8 cellular contexts compared by ENCODE assay signal in genomic region chr2:33583194-33583938, GRCh38. TPM values are rescaled to one million over a fixed set of nuclear protein-coding genes. Genes with fewer than 3 reads are reported as not detected.
A peak's percentile ranks its signal among the peaks of the same experiment; 100 is the strongest.
DNase-seq lines count a peak whose midpoint lies in the region; ATAC-seq and FAIRE-seq lines count a peak whose summit lies in the region.

No MANE protein-coding gene starts in this region.

- no peak overlapping the region for H2BK15ac ChIP-seq in mesendoderm (replicated peaks; ENCODE audit: low read depth)

- H3K79me2 ChIP-seq in mesendoderm (ENCODE audit: control insufficient read depth, insufficient read depth, low read length) = no peaks in the 10 kb centered on the region

- H4K5ac ChIP-seq in mesendoderm (ENCODE audit: low read length) = no peak overlapping the region

- H3K4me1 ChIP-seq in mesendoderm (ENCODE audit: control insufficient read depth, low read depth, low read length) = no peaks in the 10 kb centered on the region

- no peak overlapping the region for H3K27ac ChIP-seq in mesendoderm (ENCODE audit: low read depth, low read length)

- H3K18ac ChIP-seq in mesendoderm (ENCODE audit: low read length) = no peak overlapping the region

- H3K4ac ChIP-seq in mesendoderm (ENCODE audit: low read depth, low read length) = no peak overlapping the region

- peak; percentile 70 for ATAC-seq in HG02981 (IDR thresholded peaks at IDR 0.05; ENCODE audit: unreplicated experiment)
- ATAC-seq in GM19324 (IDR thresholded peaks at IDR 0.05; ENCODE audit: low FRiP score, unreplicated experiment) = no peak
- ATAC-seq in GM21825 (IDR thresholded peaks at IDR 0.05; ENCODE audit: unreplicated experiment) = no peak

- H4K8ac ChIP-seq in mesendoderm (ENCODE audit: low read depth, low read length) = no peak overlapping the region

- no peak overlapping the region for H3K4me3 ChIP-seq in mesendoderm (ENCODE audit: low read length)

- peak; percentile 73 for FAIRE-seq in RCC 7860 (lab: Jason Lieb, UNC)

- H2AK5ac ChIP-seq in mesendoderm (ENCODE audit: low read length) = no peak overlapping the region

- H3K79me1 ChIP-seq in mesendoderm (ENCODE audit: low read length) = peaks cover 1% of the 10 kb centered on the region

- H3K9ac ChIP-seq in mesendoderm (ENCODE audit: low read length) = no peak overlapping the region

- H3K56ac ChIP-seq in mesendoderm (ENCODE audit: low read length) = no peak overlapping the region

- no peak overlapping the region for H2BK120ac ChIP-seq in mesendoderm (ENCODE audit: low read depth, low read length)

- DNase-seq in ACHN = peak; percentile 42
- DNase-seq in G401 (ENCODE audit: low spot score) = peak; percentile 30
- DNase-seq in RCC 7860 (ENCODE audit: low spot score) = peak; percentile 17
- DNase-seq in dermis blood vessel endothelial cell = peak; percentile 69
- DNase-seq in mesendoderm = peak; percentile 45

- no peak overlapping the region for H2BK5ac ChIP-seq in mesendoderm (ENCODE audit: low read length)

- no CpG with 5 or more reads among the region's 2 CpGs for WGBS in mesendoderm (ENCODE audit: extremely low coverage, insufficient coverage, low lambda C conversion rate)

- H3K36me3 ChIP-seq in mesendoderm (ENCODE audit: control insufficient read depth, insufficient read depth, low read length) = peaks cover 1% of the 10 kb centered on the region

- H3K27me3 ChIP-seq in mesendoderm (ENCODE audit: insufficient read depth, low read length, poor library complexity) = no peaks in the 10 kb centered on the region

- no peak overlapping the region for H3K4me2 ChIP-seq in mesendoderm (ENCODE audit: low read length)

- no peak overlapping the region for H3K23ac ChIP-seq in mesendoderm (ENCODE audit: low read length)

- in situ Hi-C loops in ACHN (cut with HindIII; ENCODE audit: low pct_ligation_motif_present, low pct_unique_long_range_greater_than_20kb, low sequenced_read_pairs) (no loop called here), G401 (cut with HindIII; ENCODE audit: low sequenced_read_pairs) (no loop called here)

RNA-seq across cellular contexts. Expression of gene FAM98A, which starts 15.7 kb away (rescaled TPM):
- total RNA-seq in G401 (2014; rRNA removed; shearing (Covaris generic)) = 8.9 and 21.8 TPM in 2 replicates
- 74.4 and 102 TPM in 2 replicates for total RNA-seq in dermis blood vessel endothelial cell
- 80.7 TPM for polyA plus RNA-seq in mesendoderm (2013, experiment 1 of 2)
- polyA plus RNA-seq in mesendoderm (2013, experiment 2 of 2) = 79.2 TPM

Comparison
In these comparisons a context has a peak if more than half of its experiments do, and no peak if none do; other contexts are left out.
1. DNase-seq: peak in every context shown above with its lines; median percentile 69 in dermis blood vessel endothelial cell; 45 in mesendoderm; 42 in ACHN; 30 in G401; 17 in RCC 7860.